ENCODE assay signal across 11 cellular contexts in the genomic region with DNA sequence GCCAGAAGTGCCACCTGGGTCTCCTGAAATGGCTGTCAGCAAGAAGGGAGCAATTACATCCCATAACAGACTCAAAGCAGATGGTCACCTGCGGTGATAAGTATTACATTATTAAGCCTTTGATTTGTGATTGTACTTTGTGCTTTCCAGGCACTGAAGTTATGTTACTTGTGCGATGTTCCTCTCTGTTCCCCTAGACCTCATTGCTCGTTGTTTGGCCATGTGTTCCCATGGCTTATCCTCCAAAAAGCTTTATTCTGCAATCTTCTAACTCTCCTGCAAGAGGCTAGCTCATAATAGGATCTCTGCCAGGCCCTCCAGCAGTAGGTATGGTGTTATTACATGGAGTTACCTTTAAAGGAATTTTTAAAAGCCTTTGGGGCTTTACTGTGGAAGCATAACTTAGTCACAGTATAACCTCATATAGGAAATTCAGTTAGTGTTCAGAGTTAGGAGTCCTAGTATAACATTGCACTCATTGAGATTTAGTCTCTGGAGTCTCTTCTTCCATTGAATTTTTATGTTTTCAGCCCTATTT.
DNase-seq lines count a peak whose midpoint lies in the region; ATAC-seq and TF ChIP-seq lines count a peak whose summit lies in the region.
"Had no signal": no experiment of that assay in that cellular context is flagged by ENCODE, and none has a peak within 500 bp of the region (broad histone marks: within the 10 kb centered on the region; RNA-seq: fewer than 3 reads in every experiment).

No MANE protein-coding gene starts in this region.

- ATAC-seq in esophagus mucosa (peak; percentile 66), HG03135 (IDR thresholded peaks at IDR 0.05; ENCODE audit: unreplicated experiment) (no peak), GM18861 (IDR thresholded peaks at IDR 0.05; ENCODE audit: unreplicated experiment) (no peak)

- no peaks in the 10 kb centered on the region for H3K36me3 Mint-ChIP-seq in type B pancreatic cell

- peak overlapping the region; percentile 9 for H3K4me3 Mint-ChIP-seq in type B pancreatic cell
- H3K4me3 Mint-ChIP-seq: dendritic cell treated with granulocyte-macrophage colony-stimulating factor and Interleukin-4, amounts not matched to agents 40 ng/mL and 50 ng/mL, for 4 days had no signal

- no peak for TF ChIP-seq CTCF in type B pancreatic cell (conservative IDR thresholded peaks at IDR 0.05)

- H3K27me3 Mint-ChIP-seq in type B pancreatic cell = no peaks in the 10 kb centered on the region
- H3K27me3 Mint-ChIP-seq: dendritic cell treated with granulocyte-macrophage colony-stimulating factor and Interleukin-4, amounts not matched to agents 40 ng/mL and 50 ng/mL, for 4 days had no signal

- H3K4me1 Mint-ChIP-seq in type B pancreatic cell (ENCODE audit: unreplicated experiment) = peaks cover 44% of the 10 kb centered on the region

- peak overlapping the region; percentile 37 for H3K27ac Mint-ChIP-seq in type B pancreatic cell
- H3K27ac Mint-ChIP-seq: dendritic cell treated with granulocyte-macrophage colony-stimulating factor and Interleukin-4, amounts not matched to agents 40 ng/mL and 50 ng/mL, for 4 days had no signal

- DNase-seq in SHP77 treated with DMSO at 0.1 percent for 48 hours (lab: John Stamatoyannopoulos, UW) (peak; percentile 65), SHP77 (lab: John Stamatoyannopoulos, UW) (no peak), NCI-H69 (lab: John Stamatoyannopoulos, UW) (peak; percentile 99), type B pancreatic cell (ENCODE audit: extremely low spot score, unreplicated experiment) (no peak), NCI-H1436 treated with DMSO at 0.1 percent for 48 hours (lab: John Stamatoyannopoulos, UW) (no peak)
- DNase-seq: DMS53, upper lobe of left lung had no signal

- H3K9me3 Mint-ChIP-seq in type B pancreatic cell = no peaks in the 10 kb centered on the region
- H3K9me3 Mint-ChIP-seq: dendritic cell treated with granulocyte-macrophage colony-stimulating factor and Interleukin-4, amounts not matched to agents 40 ng/mL and 50 ng/mL, for 4 days had no signal

Comparison
In these comparisons a context has a peak if more than half of its experiments do, and no peak if none do; other contexts are left out.
1. DNase-seq: peak in SHP77 treated with DMSO at 0.1 percent for 48 hours (single experiment) and NCI-H69 (single experiment); none in SHP77 (0 of 2), type B pancreatic cell (single experiment) and NCI-H1436 treated with DMSO at 0.1 percent for 48 hours (single experiment).